ENCODE assay signal across 3 cellular contexts in genomic region chr4:37573566-37573965, GRCh38.
TF ChIP-seq lines count a peak whose summit lies in the region.

No MANE protein-coding gene starts in this region.

TF ChIP-seq in HepG2, 621 proteins besides CTCF, POLR2A, EP300 and RAD21 (continues in another document):
- TF ChIP-seq, protein P1, sequence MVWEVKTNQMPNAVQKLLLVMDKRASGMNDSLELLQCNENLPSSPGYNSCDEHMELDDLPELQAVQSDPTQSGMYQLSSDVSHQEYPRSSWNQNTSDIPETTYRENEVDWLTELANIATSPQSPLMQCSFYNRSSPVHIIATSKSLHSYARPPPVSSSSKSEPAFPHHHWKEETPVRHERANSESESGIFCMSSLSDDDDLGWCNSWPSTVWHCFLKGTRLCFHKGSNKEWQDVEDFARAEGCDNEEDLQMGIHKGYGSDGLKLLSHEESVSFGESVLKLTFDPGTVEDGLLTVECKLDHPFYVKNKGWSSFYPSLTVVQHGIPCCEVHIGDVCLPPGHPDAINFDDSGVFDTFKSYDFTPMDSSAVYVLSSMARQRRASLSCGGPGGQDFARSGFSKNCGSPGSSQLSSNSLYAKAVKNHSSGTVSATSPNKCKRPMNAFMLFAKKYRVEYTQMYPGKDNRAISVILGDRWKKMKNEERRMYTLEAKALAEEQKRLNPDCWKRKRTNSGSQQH (CRISPR knock-in tag; IDR thresholded peaks at IDR 0.05; ENCODE audit: low read depth): no peak
- TF ChIP-seq SALL2 (CRISPR knock-in tag; IDR thresholded peaks at IDR 0.05) (no peak), MTF1 (CRISPR knock-in tag; IDR thresholded peaks at IDR 0.05) (no peak), SCMH1 (CRISPR knock-in tag; IDR thresholded peaks at IDR 0.05; ENCODE audit: borderline replicate concordance) (no peak), BRD4 (CRISPR knock-in tag; IDR thresholded peaks at IDR 0.05) (no peak), ZFP82 (CRISPR knock-in tag; IDR thresholded peaks at IDR 0.05; ENCODE audit: borderline replicate concordance) (no peak), USF2 (IDR thresholded peaks at IDR 0.05; ENCODE audit: low read depth, low read length) (no peak), USF2 (CRISPR knock-in tag; IDR thresholded peaks at IDR 0.05; ENCODE audit: borderline replicate concordance) (no peak), HMGXB3 (CRISPR knock-in tag; IDR thresholded peaks at IDR 0.05; ENCODE audit: borderline replicate concordance) (no peak), MAFF (IDR thresholded peaks at IDR 0.05; ENCODE audit: low read depth, low read length) (peak; percentile 90)

TF ChIP-seq in K562, 482 proteins besides CTCF, POLR2A, EP300 and RAD21 (continues in another document):
- TF ChIP-seq TAF1 (IDR thresholded peaks at IDR 0.05; ENCODE audit: control insufficient read depth, extremely low read depth, insufficient read depth, low read length, severe bottlenecking): no peak
- TF ChIP-seq GTF2E2 (tag; IDR thresholded peaks at IDR 0.05): no peak
- TF ChIP-seq SPI1 (IDR thresholded peaks at IDR 0.05; ENCODE audit: borderline replicate concordance, low read depth, low read length): no peak
- TF ChIP-seq SIN3B (IDR thresholded peaks at IDR 0.05; ENCODE audit: low read depth): no peak
- TF ChIP-seq SUPT5H (IDR thresholded peaks at IDR 0.05): no peak
- TF ChIP-seq NFE2 (IDR thresholded peaks at IDR 0.05; ENCODE audit: low read depth): no peak
- TF ChIP-seq, protein P2, sequence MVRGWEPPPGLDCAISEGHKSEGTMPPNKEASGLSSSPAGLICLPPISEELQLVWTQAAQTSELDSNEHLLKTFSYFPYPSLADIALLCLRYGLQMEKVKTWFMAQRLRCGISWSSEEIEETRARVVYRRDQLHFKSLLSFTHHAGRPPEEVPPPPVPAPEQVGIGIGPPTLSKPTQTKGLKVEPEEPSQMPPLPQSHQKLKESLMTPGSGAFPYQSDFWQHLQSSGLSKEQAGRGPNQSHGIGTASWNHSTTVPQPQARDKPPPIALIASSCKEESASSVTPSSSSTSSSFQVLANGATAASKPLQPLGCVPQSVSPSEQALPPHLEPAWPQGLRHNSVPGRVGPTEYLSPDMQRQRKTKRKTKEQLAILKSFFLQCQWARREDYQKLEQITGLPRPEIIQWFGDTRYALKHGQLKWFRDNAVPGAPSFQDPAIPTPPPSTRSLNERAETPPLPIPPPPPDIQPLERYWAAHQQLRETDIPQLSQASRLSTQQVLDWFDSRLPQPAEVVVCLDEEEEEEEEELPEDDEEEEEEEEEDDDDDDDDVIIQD (CRISPR knock-in tag; IDR thresholded peaks at IDR 0.05): no peak
- no peak for TF ChIP-seq TSHZ1 (CRISPR knock-in tag; IDR thresholded peaks at IDR 0.05)
- no peak for TF ChIP-seq EGR1 (conservative IDR thresholded peaks at IDR 0.05)
- no peak for TF ChIP-seq TAF15 (IDR thresholded peaks at IDR 0.05; ENCODE audit: low read depth, low read length)
- TF ChIP-seq CTBP1 (IDR thresholded peaks at IDR 0.05; ENCODE audit: borderline replicate concordance): no peak
- peak; percentile 68; the same call in 1 of the 2 replicates for TF ChIP-seq C11orf30 (IDR thresholded peaks at IDR 0.05; ENCODE audit: low read depth)
- TF ChIP-seq CBX3 (IDR thresholded peaks at IDR 0.05; ENCODE audit: borderline replicate concordance in 1 of 2, low read length in 2 of 2): no peak
- no peak for TF ChIP-seq NCOR1 (IDR thresholded peaks at IDR 0.05)
- TF ChIP-seq SAFB2 (IDR thresholded peaks at IDR 0.05; ENCODE audit: borderline replicate concordance, low read depth, low read length, severe bottlenecking): no peak
- TF ChIP-seq ZFP30 (CRISPR knock-in tag; IDR thresholded peaks at IDR 0.05; ENCODE audit: borderline replicate concordance): no peak
- TF ChIP-seq ZNF384 (IDR thresholded peaks at IDR 0.05; ENCODE audit: low read depth, low read length): no peak
- no peak for TF ChIP-seq MED1 (CRISPR knock-in tag; IDR thresholded peaks at IDR 0.05; ENCODE audit: borderline replicate concordance)
- no peak for TF ChIP-seq EHMT2 (IDR thresholded peaks at IDR 0.05)
- TF ChIP-seq ZNF584 (CRISPR knock-in tag; IDR thresholded peaks at IDR 0.05; ENCODE audit: low read depth): no peak
- TF ChIP-seq MCM3 (IDR thresholded peaks at IDR 0.05): no peak
- peak; percentile 82 for TF ChIP-seq MAFG (tag; conservative IDR thresholded peaks at IDR 0.05)
- TF ChIP-seq TBP (optimal IDR thresholded peaks at IDR 0.05; ENCODE audit: low read depth, low read length): no peak
- no peak for TF ChIP-seq ARID3B (CRISPR knock-in tag; IDR thresholded peaks at IDR 0.05; ENCODE audit: borderline replicate concordance)

TF ChIP-seq in H1, 55 proteins besides CTCF, POLR2A, EP300 and RAD21:
- no peak for TF ChIP-seq SP1 (IDR thresholded peaks at IDR 0.05; ENCODE audit: low read depth, low read length)
- TF ChIP-seq MAFK (IDR thresholded peaks at IDR 0.05; ENCODE audit: low read depth, low read length): peak; percentile 58; the same call in 1 of the 2 replicates
